In the genomic region with DNA sequence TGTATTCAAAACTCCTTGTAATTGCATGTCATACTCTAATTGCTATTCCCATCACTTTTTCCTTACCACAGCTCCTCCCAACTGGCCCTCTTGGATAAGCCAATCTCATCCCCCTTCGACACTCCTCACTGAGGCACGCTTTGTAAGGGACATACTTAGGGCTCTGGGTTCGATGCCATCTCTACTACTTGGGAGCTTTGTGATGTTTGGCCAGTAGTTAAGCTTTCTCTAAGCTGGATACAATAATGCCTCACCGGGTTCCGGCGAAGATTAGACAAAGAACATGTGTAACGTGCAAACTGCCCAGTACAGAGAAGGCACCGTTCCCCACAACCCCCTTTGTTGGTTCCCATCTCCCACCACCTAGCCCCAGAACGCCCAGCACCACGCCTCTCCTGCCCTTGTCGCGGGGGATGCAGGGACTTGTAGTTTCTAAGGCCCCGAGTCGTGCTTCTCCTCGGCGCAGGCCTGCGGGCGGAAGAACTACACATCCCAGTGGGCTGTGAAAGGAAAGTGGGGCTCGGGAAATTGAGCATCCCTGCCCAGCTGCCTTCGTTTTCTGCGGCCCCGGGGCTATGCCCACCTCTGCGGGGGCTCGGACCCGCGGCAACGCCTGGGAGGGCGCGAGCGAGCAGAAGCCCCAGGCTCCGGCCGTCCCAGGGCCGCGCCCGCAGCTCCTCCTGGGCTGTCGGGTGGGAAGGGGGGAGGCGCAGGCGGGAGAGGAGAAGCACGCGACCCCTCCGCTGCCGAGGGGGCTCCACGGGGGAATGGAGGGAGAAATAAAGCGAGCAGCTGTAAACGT, we compare ENCODE assay signal across 8 cellular contexts. TPM values are rescaled to one million over a fixed set of nuclear protein-coding genes. Genes with fewer than 3 reads are reported as not detected.
A peak's percentile ranks its signal among the peaks of the same experiment; 100 is the strongest.
DNase-seq lines count a peak whose midpoint lies in the region; ATAC-seq, FAIRE-seq and TF ChIP-seq lines count a peak whose summit lies in the region.

No MANE protein-coding gene starts in this region.

- H3K9ac ChIP-seq in smooth muscle cell (ENCODE audit: low read depth), result peak overlapping the region; percentile 68

- H3K27ac Mint-ChIP-seq in immature natural killer cell, result peak overlapping the region; percentile 37 to 84 (median 68)

- no peak overlapping the region for H3K27ac ChIP-seq in smooth muscle cell (ENCODE audit: low read depth)

- no peaks in the 10 kb centered on the region for H3K79me2 ChIP-seq in smooth muscle cell (ENCODE audit: low read depth)

- WGBS in smooth muscle cell (ENCODE audit: low lambda C conversion rate), result 3% methylated on average over 30 of the region's 45 CpGs

- H3K36me3 Mint-ChIP-seq in immature natural killer cell, result no peaks in the 10 kb centered on the region

- no peaks in the 10 kb centered on the region for H3F3A ChIP-seq in smooth muscle cell (ENCODE audit: low read depth)

- TF ChIP-seq CTCF in AG09309 (IDR thresholded peaks at IDR 0.05; ENCODE audit: control insufficient read depth, insufficient read depth, low read depth, low read length, missing control alignments), result no peak
- no peak for TF ChIP-seq CTCF in WI38 (IDR thresholded peaks at IDR 0.05; ENCODE audit: low read depth, low read length)
- TF ChIP-seq CTCF in bronchial epithelial cell (IDR thresholded peaks at IDR 0.05; ENCODE audit: insufficient read depth, low read length, severe bottlenecking), result no peak
- no peak for TF ChIP-seq CTCF in smooth muscle cell (IDR thresholded peaks at IDR 0.05; ENCODE audit: borderline replicate concordance, insufficient read depth, poor library complexity, severe bottlenecking)

- H2AFZ ChIP-seq in smooth muscle cell (ENCODE audit: low read depth), result peak overlapping the region; percentile 99

- H3K9me3 ChIP-seq in smooth muscle cell (replicated peaks; ENCODE audit: low read depth), result no peaks in the 10 kb centered on the region

- ATAC-seq in GM19025 (IDR thresholded peaks at IDR 0.05; ENCODE audit: low read depth, unreplicated experiment) (peak; percentile 43), HG03196 (IDR thresholded peaks at IDR 0.05; ENCODE audit: unreplicated experiment) (peak; percentile 59)

- H3K4me3 ChIP-seq in AG09309 (ENCODE audit: control insufficient read depth, low read depth, low read length) (peak overlapping the region; percentile 85), WI38 (ENCODE audit: low read depth, low read length) (peak overlapping the region; percentile 92), bronchial epithelial cell (ENCODE audit: low read depth, low read length) (peak overlapping the region; percentile 85), smooth muscle cell (peak overlapping the region; percentile 91)

- H3K36me3 ChIP-seq in bronchial epithelial cell (ENCODE audit: control insufficient read depth, insufficient read depth, low read length) (no peaks in the 10 kb centered on the region), smooth muscle cell (ENCODE audit: low read depth) (no peaks in the 10 kb centered on the region)

- DNase-seq in AG09309 (ENCODE audit: low read depth), result peak; percentile 56
- peak; percentile 80 for DNase-seq in NCI-H2227 treated with DMSO at 0.1 percent for 48 hours (lab: John Stamatoyannopoulos, UW)
- DNase-seq in bronchial epithelial cell (ENCODE audit: low read depth), result peak; percentile 78
- DNase-seq in immature natural killer cell, result peak; percentile 81 to 84 (median 83)
- peak; percentile 45 for DNase-seq in smooth muscle cell (lab: John Stamatoyannopoulos, UW; ENCODE audit: unreplicated experiment)

- H3K4me3 Mint-ChIP-seq in immature natural killer cell, result peak overlapping the region; percentile 82 to 90 (median 85)

- H3K27me3 ChIP-seq in bronchial epithelial cell (ENCODE audit: control insufficient read depth, insufficient read depth, low read length) (no peaks in the 10 kb centered on the region), smooth muscle cell (ENCODE audit: low read depth) (peaks cover 16% of the 10 kb centered on the region)

- H3K27me3 Mint-ChIP-seq in immature natural killer cell (ENCODE audit: low read depth in 3 of 3), result peaks cover 0 to 9% (median 1%) of the 10 kb centered on the region in 3 donors

- H3K4me2 ChIP-seq in smooth muscle cell, result peak overlapping the region; percentile 100

- H4K20me1 ChIP-seq in smooth muscle cell (ENCODE audit: low read depth), result no peaks in the 10 kb centered on the region

- peaks cover 30 to 36% of the 10 kb centered on the region in 2 donors for H3K4me1 Mint-ChIP-seq in immature natural killer cell

- FAIRE-seq in bronchial epithelial cell (lab: Jason Lieb, UNC), result no peak

- peaks cover 19% of the 10 kb centered on the region for H3K4me1 ChIP-seq in smooth muscle cell (ENCODE audit: low read depth)

- H3K9me3 Mint-ChIP-seq in immature natural killer cell, result no peaks in the 10 kb centered on the region

RNA-seq across cellular contexts. Expression of a gene that starts 1.1 kb away (rescaled TPM):
- 1.8 TPM in 2 replicates for total RNA-seq in bronchial epithelial cell
- 1 to 10 TPM; 3.1 to 4.2 (median 3.4) TPM for polyA plus RNA-seq in immature natural killer cell
- total RNA-seq in smooth muscle cell, result 1.3 TPM in 2 replicates
- 1.6 and 4.2 TPM in 2 replicates for polyA plus RNA-seq in smooth muscle cell

RNA-seq across cellular contexts. Expression of a gene that starts 56.5 kb away (rescaled TPM):
- total RNA-seq in bronchial epithelial cell (7.1 and 7.2 TPM in 2 replicates), smooth muscle cell (7.0 and 7.8 TPM in 2 replicates)
- polyA plus RNA-seq in immature natural killer cell (10 to 100 TPM; 13.7 to 17.4 (median 15.9) TPM), smooth muscle cell (12.0 and 13.3 TPM in 2 replicates)
